8 cellular contexts compared by ENCODE assay signal in genomic region chr16:86576591-86577313, GRCh38. TPM values are rescaled to one million over a fixed set of nuclear protein-coding genes. Genes with fewer than 3 reads are reported as not detected.
DNase-seq lines count a peak whose midpoint lies in the region; ATAC-seq, FAIRE-seq and TF ChIP-seq lines count a peak whose summit lies in the region.

No MANE protein-coding gene starts in this region.

- H3K4me1 ChIP-seq in GM23338 (ENCODE audit: insufficient read depth) (peaks cover 53% of the 10 kb centered on the region), SK-N-SH (ENCODE audit: control insufficient read depth in 1 of 2, insufficient read depth in 2 of 2, low read depth in 1 of 2, low read length in 1 of 2) (peaks cover 0 to 34% of the 10 kb centered on the region in 2 experiments; a peak in 2 of 4 replicates), sigmoid colon (peaks cover 0 to 31% (median 20%) of the 10 kb centered on the region in 4 donors)

- ATAC-seq in GM23338: peak; percentile 7
- ATAC-seq in HG03342 (IDR thresholded peaks at IDR 0.05; ENCODE audit: unreplicated experiment): no peak
- ATAC-seq in GM21390 (IDR thresholded peaks at IDR 0.05; ENCODE audit: unreplicated experiment): no peak

- H3K27ac Mint-ChIP-seq in GM23338: no peak overlapping the region

- intact Hi-C loops in sigmoid colon (cut with DNase I): loop anchor here (10.0 kb wide), 1 partner anchor 178 kb away; no protein-coding TSS in a partner anchor

- H3K4me3 Mint-ChIP-seq in GM23338: peak overlapping the region; percentile 85

- WGBS in SK-N-SH (ENCODE audit: low lambda C conversion rate): 27% methylated on average over 25 of the region's 33 CpGs
- WGBS in sigmoid colon, 2 donors: 6 to 12% methylated on average over 33 of the region's 33 CpGs

- H2AFZ ChIP-seq in GM23338 (peak overlapping the region; percentile 11), SK-N-SH (ENCODE audit: low read depth) (no peak overlapping the region)

- H3K9me3 ChIP-seq in SK-N-SH: no peaks in the 10 kb centered on the region
- H3K9me3 ChIP-seq in sigmoid colon: no peaks in the 10 kb centered on the region

- H3K9me3 Mint-ChIP-seq in GM23338: no peaks in the 10 kb centered on the region

- CTCF ChIA-PET in SK-N-SH (lab: Yijun Ruan, JAX): interaction anchor here (1.2 to 1.6 kb wide), 2 partner anchors 486 to 702 kb away, joined by 3 to 6 read pairs; no protein-coding TSS in a partner anchor

- H3K27me3 ChIP-seq in GM23338 (ENCODE audit: insufficient read depth) (peaks cover 99% of the 10 kb centered on the region), SK-N-SH (ENCODE audit: insufficient read depth) (no peaks in the 10 kb centered on the region), sigmoid colon (peaks cover 46 to 100% (median 75%) of the 10 kb centered on the region in 3 donors)

- peaks cover 66% of the 10 kb centered on the region for H3K4me1 Mint-ChIP-seq in GM23338

- peaks cover 97% of the 10 kb centered on the region for H3K27me3 Mint-ChIP-seq in GM23338 (ENCODE audit: insufficient read depth, low read depth, poor library complexity)

- H3K79me2 ChIP-seq in GM23338 (replicated peaks; ENCODE audit: insufficient read depth) (no peaks in the 10 kb centered on the region), SK-N-SH (ENCODE audit: insufficient read depth) (peaks cover 92% of the 10 kb centered on the region)

- no peak for FAIRE-seq in GM12892 (lab: Jason Lieb, UNC)

- H3K36me3 Mint-ChIP-seq in GM23338 (ENCODE audit: low read depth): no peaks in the 10 kb centered on the region; the same call in 2 of the 3 replicates

- H3K36me3 ChIP-seq in GM23338 (ENCODE audit: insufficient read depth): no peaks in the 10 kb centered on the region
- peaks cover 0 to 3% of the 10 kb centered on the region in 2 experiments for H3K36me3 ChIP-seq in SK-N-SH (replicated peaks in 1 of 2; ENCODE audit: control insufficient read depth in 1 of 2, insufficient read depth in 2 of 2, low read length in 1 of 2)
- H3K36me3 ChIP-seq in sigmoid colon: no peaks in the 10 kb centered on the region

- POLR2A ChIA-PET in SK-N-SH (lab: Yijun Ruan, JAX): no interaction called here

- no peaks in the 10 kb centered on the region for H3K9me2 ChIP-seq in GM23338 (ENCODE audit: insufficient read depth)
- H3K9me2 ChIP-seq in SK-N-SH: no peaks in the 10 kb centered on the region

- TF ChIP-seq POLR2A in sigmoid colon (IDR thresholded peaks at IDR 0.05): no peak
- no peak for TF ChIP-seq POLR2A in GM12892 (IDR thresholded peaks at IDR 0.05; ENCODE audit: low read depth, low read length)

- TF ChIP-seq EP300 in SK-N-SH (IDR thresholded peaks at IDR 0.05; ENCODE audit: borderline replicate concordance in 1 of 2, low read depth in 1 of 2, low read length in 1 of 2) (no peak), sigmoid colon (IDR thresholded peaks at IDR 0.05) (no peak)

- peak overlapping the region; percentile 83 for H3K9ac ChIP-seq in SK-N-SH

- H3K4me2 ChIP-seq in GM23338 (peak overlapping the region; percentile 93), SK-N-SH (peak overlapping the region; percentile 92)

- no peak for TF ChIP-seq CTCF in GM23338 (conservative IDR thresholded peaks at IDR 0.05; ENCODE audit: low read depth in 2 of 2)
- TF ChIP-seq CTCF in SK-N-SH (IDR thresholded peaks at IDR 0.05): no peak
- TF ChIP-seq CTCF in fibroblast of villous mesenchyme (IDR thresholded peaks at IDR 0.05; ENCODE audit: insufficient read depth, low read depth, low read length): no peak
- TF ChIP-seq CTCF in sigmoid colon (IDR thresholded peaks at IDR 0.05): no peak

- H3F3A ChIP-seq in GM23338 (replicated peaks; ENCODE audit: low read depth) (peaks cover 7% of the 10 kb centered on the region), SK-N-SH (replicated peaks; ENCODE audit: insufficient read depth) (peaks cover 49% of the 10 kb centered on the region)

- no peak for TF ChIP-seq RAD21 in SK-N-SH (IDR thresholded peaks at IDR 0.05; ENCODE audit: low read length)

- no peak overlapping the region for H3K27ac ChIP-seq in GM23338 (ENCODE audit: low read depth)
- peak overlapping the region in 1 of 2 experiments; percentile 96; a peak in 2 of 4 replicates for H3K27ac ChIP-seq in SK-N-SH (ENCODE audit: low read depth in 2 of 2, low read length in 1 of 2)
- H3K27ac ChIP-seq in sigmoid colon: peak overlapping the region in 3 of 4 donors; percentile 2 to 58 (median 14)

- H4K20me1 ChIP-seq in GM23338 (replicated peaks; ENCODE audit: insufficient read depth): peaks cover 18% of the 10 kb centered on the region
- no peaks in the 10 kb centered on the region for H4K20me1 ChIP-seq in SK-N-SH (ENCODE audit: insufficient read depth)

- peak overlapping the region; percentile 75 for H3K4me3 ChIP-seq in GM23338
- H3K4me3 ChIP-seq in SK-N-SH (ENCODE audit: low read depth in 2 of 2, low read length in 1 of 2): peak overlapping the region; percentile 49 to 73; a peak in 3 of 4 replicates
- peak overlapping the region; percentile 72 for H3K4me3 ChIP-seq in fibroblast of villous mesenchyme (ENCODE audit: low read depth, low read length)
- H3K4me3 ChIP-seq in sigmoid colon: peak overlapping the region in 3 of 4 donors; percentile 14 to 35 (median 33)

- peak; percentile 57 for DNase-seq in GM23338 (ENCODE audit: low spot score)
- no peak for DNase-seq in SK-N-SH
- DNase-seq in fibroblast of villous mesenchyme (ENCODE audit: low read depth): peak; percentile 28
- no peak for DNase-seq in sigmoid colon
- no peak for DNase-seq in amygdala (lab: John Stamatoyannopoulos, UW)
- no peak for DNase-seq in GM12892 (ENCODE audit: insufficient read length)

TF ChIP-seq in GM23338, 12 proteins besides CTCF, POLR2A, EP300 and RAD21:
- peak; percentile 61 for TF ChIP-seq EZH2 (IDR thresholded peaks at IDR 0.05; ENCODE audit: low read depth, unreplicated experiment)
- no peak for TF ChIP-seq JUNB (IDR thresholded peaks at IDR 0.05; ENCODE audit: unreplicated experiment)

TF ChIP-seq in SK-N-SH, 30 proteins besides CTCF, POLR2A, EP300 and RAD21:
- TF ChIP-seq NFIC (IDR thresholded peaks at IDR 0.05; ENCODE audit: borderline replicate concordance) (peak; percentile 27; the same call in 1 of the 2 replicates), SMC3 (IDR thresholded peaks at IDR 0.05; ENCODE audit: low read depth, low read length) (no peak)

RNA-seq across cellular contexts. Expression of gene FOXL1, which starts 1.6 kb away (rescaled TPM):
- total RNA-seq in GM23338 (2014; rRNA removed; shearing (Covaris generic)): 0.12 and 0.31 TPM in 2 replicates
- polyA plus RNA-seq in GM23338 (2016; fragmentation: Nextera tagmentation; extraction: Ambion mirVana) (0.05 TPM in 1 of 2 replicates, not detected in the other), SK-N-SH (2012; rRNA removed) (2.5 and 2.8 TPM in 2 replicates), sigmoid colon (1 to 10 TPM in 1 of 3 donors, under 1 TPM in 2; 0.60 to 1.6 (median 0.80) TPM)
- 1.7 and 2.3 TPM in 2 replicates for polyA plus RNA-seq in SK-N-SH (2012; cell fraction: cytosol; rRNA removed)
- 5.7 and 15.3 TPM in 2 replicates for polyA plus RNA-seq in SK-N-SH (2012; cell fraction: nucleus; rRNA removed)
- total RNA-seq in fibroblast of villous mesenchyme (0.86 and 3.5 TPM in 2 replicates), sigmoid colon (under 1 TPM in 3 of 4 donors, not detected in 1; 0.14 to 0.36 (median 0.28) TPM)
- polyA plus RNA-seq in GM12892 (2012; ENCODE audit: missing spikeins): not detected

RNA-seq across cellular contexts. Expression of gene FOXC2, which starts 10.1 kb away (rescaled TPM):
- not detected in 2 replicates for total RNA-seq in GM23338 (2014; rRNA removed; shearing (Covaris generic))
- polyA plus RNA-seq in GM23338 (2016; fragmentation: Nextera tagmentation; extraction: Ambion mirVana) (0.14 and 0.16 TPM in 2 replicates), SK-N-SH (2012; rRNA removed) (0.37 and 1.3 TPM in 2 replicates), sigmoid colon (under 1 TPM in 2 of 3 donors, not detected in 1; 0.25 to 0.60 TPM)
- polyA plus RNA-seq in SK-N-SH (2012; cell fraction: cytosol; rRNA removed): 1.1 TPM in 2 replicates
- polyA plus RNA-seq in SK-N-SH (2012; cell fraction: nucleus; rRNA removed): 2.0 TPM in 2 replicates
- total RNA-seq in fibroblast of villous mesenchyme (0.64 TPM in 1 of 2 replicates, not detected in the other), sigmoid colon (under 1 TPM; under 0.01 to 0.81 (median 0.39) TPM)
- polyA plus RNA-seq in GM12892 (2012; ENCODE audit: missing spikeins): not detected

RNA-seq across cellular contexts. Expression of gene MTHFSD, which starts 21.7 kb away (rescaled TPM):
- total RNA-seq in GM23338 (2014; rRNA removed; shearing (Covaris generic)): 8.1 and 12.6 TPM in 2 replicates
- polyA plus RNA-seq in GM23338 (2016; fragmentation: Nextera tagmentation; extraction: Ambion mirVana): 7.2 and 9.7 TPM in 2 replicates
- 15.6 and 18.7 TPM in 2 replicates for polyA plus RNA-seq in SK-N-SH (2012; rRNA removed)
- 5.6 and 8.7 TPM in 2 replicates for polyA plus RNA-seq in SK-N-SH (2012; cell fraction: cytosol; rRNA removed)
- 61.2 and 70.2 TPM in 2 replicates for polyA plus RNA-seq in SK-N-SH (2012; cell fraction: nucleus; rRNA removed)
- 11.6 and 14.7 TPM in 2 replicates for total RNA-seq in fibroblast of villous mesenchyme
- total RNA-seq in sigmoid colon: 10 to 100 TPM; 10.7 to 18.8 (median 11.9) TPM
- polyA plus RNA-seq in sigmoid colon: 10 to 100 TPM in 1 of 3 donors, 1 to 10 TPM in 2; 5.5 to 12.9 (median 6.6) TPM
- polyA plus RNA-seq in GM12892 (2012; ENCODE audit: missing spikeins): 16.3 TPM

Comparison
In these comparisons a context has a peak if more than half of its experiments do, and no peak if none do; other contexts are left out.
1. DNase-seq: peak in GM23338 (single experiment) and fibroblast of villous mesenchyme (single experiment); none in SK-N-SH (single experiment), sigmoid colon (single experiment), amygdala (0 of 56) and GM12892 (single experiment).
2. Peak in every context shown above with its lines, with median percentiles within 50 percentile points of each other: H3K4me3 ChIP-seq.